In the genomic region with DNA sequence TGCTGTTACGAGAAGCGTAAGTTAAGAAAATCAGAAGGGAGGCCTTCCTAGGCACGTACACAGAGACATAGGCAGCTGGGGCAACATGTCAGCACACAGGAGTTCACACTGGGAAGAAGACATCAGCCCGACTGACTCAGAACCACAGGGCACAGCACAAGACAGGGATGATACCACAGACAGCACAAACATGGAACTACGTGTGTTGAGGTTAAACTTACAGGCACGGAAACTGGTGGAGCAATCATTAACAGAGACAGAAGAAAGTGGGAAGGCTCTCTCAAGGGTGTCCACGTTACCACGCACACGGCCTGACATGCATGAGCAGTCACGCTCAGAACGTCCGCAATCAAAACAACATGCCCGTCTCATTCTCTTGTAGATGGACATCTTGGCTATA, we compare ENCODE assay signal across 20 cellular contexts.
"Had no signal": no experiment of that assay in that cellular context is flagged by ENCODE, and none has a peak within 500 bp of the region (broad histone marks: within the 10 kb centered on the region; RNA-seq: fewer than 3 reads in every experiment).

No MANE protein-coding gene starts in this region.

- ATAC-seq: gastrocnemius medialis; left colon; natural killer cell; right cardiac atrium; stimulated activated effector memory CD8-positive, alpha-beta T cell treated with anti-CD3 and anti-CD28 coated beads, Interleukin-12 subunit alpha, Interleukin-12 subunit beta, amount 100 ng/mL, for 72 hours; stimulated activated naive CD8-positive, alpha-beta T cell treated with anti-CD3 and anti-CD28 coated beads, Interleukin-15, Interleukin-2, amounts not matched to agents 100 U/mL and 50 U/mL, for 24 hours; upper lobe of right lung had no signal

- H3K36me3 ChIP-seq: gastrocnemius medialis, tibial nerve, upper lobe of right lung, vagina had no signal

- H3K36me3 Mint-ChIP-seq: natural killer cell; stimulated activated effector memory CD8-positive, alpha-beta T cell treated with anti-CD3 and anti-CD28 coated beads, Interleukin-12 subunit alpha, Interleukin-12 subunit beta, amount 100 ng/mL, for 72 hours had no signal

- H3K9me3 Mint-ChIP-seq: natural killer cell; neural crest cell; stimulated activated effector memory CD8-positive, alpha-beta T cell treated with anti-CD3 and anti-CD28 coated beads, Interleukin-12 subunit alpha, Interleukin-12 subunit beta, amount 100 ng/mL, for 72 hours had no signal

- H3K4me1 ChIP-seq: gastrocnemius medialis, testis, upper lobe of right lung had no signal

- H3K27me3 ChIP-seq: esophagus muscularis mucosa, gastrocnemius medialis, testis, tibial nerve, upper lobe of right lung, vagina had no signal

- DNase-seq: effector memory CD4-positive, alpha-beta T cell; gastrocnemius medialis; glutamatergic neuron; islet precursor cell; left colon; mammary epithelial cell; natural killer cell; posterior cingulate gyrus; right cardiac atrium; stimulated activated CD4-positive, alpha-beta T cell treated with anti-CD3 and anti-CD28 coated beads, Interleukin-4, amount 100 ng/mL, for 1 hour; stimulated activated CD8-positive, alpha-beta memory T cell treated with anti-CD3 and anti-CD28 coated beads, Interleukin-4, amount 100 ng/mL, for 48 hours; stimulated activated naive CD8-positive, alpha-beta T cell treated with anti-CD3 and anti-CD28 coated beads, Interleukin-15, Interleukin-2, amounts not matched to agents 100 U/mL and 50 U/mL, for 24 hours; testis; upper lobe of right lung had no signal

- H3K9me3 ChIP-seq: esophagus muscularis mucosa, gastrocnemius medialis, testis, tibial nerve, upper lobe of right lung, vagina had no signal

- H3K4me1 Mint-ChIP-seq: natural killer cell; stimulated activated effector memory CD8-positive, alpha-beta T cell treated with anti-CD3 and anti-CD28 coated beads, Interleukin-12 subunit alpha, Interleukin-12 subunit beta, amount 100 ng/mL, for 72 hours had no signal

- H3K4me3 ChIP-seq: esophagus muscularis mucosa, gastrocnemius medialis, smooth muscle cell, testis, tibial nerve, upper lobe of right lung, vagina had no signal

- H3K4me3 Mint-ChIP-seq: natural killer cell; neural crest cell; stimulated activated effector memory CD8-positive, alpha-beta T cell treated with anti-CD3 and anti-CD28 coated beads, Interleukin-12 subunit alpha, Interleukin-12 subunit beta, amount 100 ng/mL, for 72 hours had no signal

- H3K27ac Mint-ChIP-seq: natural killer cell; stimulated activated effector memory CD8-positive, alpha-beta T cell treated with anti-CD3 and anti-CD28 coated beads, Interleukin-12 subunit alpha, Interleukin-12 subunit beta, amount 100 ng/mL, for 72 hours had no signal

- H3K27ac ChIP-seq: esophagus muscularis mucosa, gastrocnemius medialis, testis, tibial nerve, upper lobe of right lung, vagina had no signal
